In genomic region chr17:35368086-35368824, GRCh38 we compare ENCODE assay signal across 8 cellular contexts. TPM values are rescaled to one million over a fixed set of nuclear protein-coding genes. Genes with fewer than 3 reads are reported as not detected.
A peak's percentile ranks its signal among the peaks of the same experiment; 100 is the strongest.
DNase-seq lines count a peak whose midpoint lies in the region; ATAC-seq and TF ChIP-seq lines count a peak whose summit lies in the region.

No MANE protein-coding gene starts in this region.

- peaks cover 13% of the 10 kb centered on the region for H3K27me3 Mint-ChIP-seq in glutamatergic neuron (ENCODE audit: unreplicated experiment)

- no peak overlapping the region for H3K27ac Mint-ChIP-seq in glutamatergic neuron (ENCODE audit: unreplicated experiment)

- H3K4me1 Mint-ChIP-seq in glutamatergic neuron (ENCODE audit: low read depth, unreplicated experiment): no peaks in the 10 kb centered on the region

- intact Hi-C loops in left colon (cut with DNase I, micrococcal nuclease): no loop called here

- peaks cover 4% of the 10 kb centered on the region for H3K36me3 Mint-ChIP-seq in glutamatergic neuron (ENCODE audit: unreplicated experiment)

- peaks cover 1% of the 10 kb centered on the region for H3K9me3 Mint-ChIP-seq in glutamatergic neuron (ENCODE audit: unreplicated experiment)

- DNase-seq in stimulated activated naive CD4-positive, alpha-beta T cell (lab: John Stamatoyannopoulos, UW): peak in 4 of 6 experiments; percentile 3 to 27 (median 8)
- no peak for DNase-seq in stimulated activated naive CD4-positive, alpha-beta T cell treated with Interleukin-2 at 50 U/mL for 16 hours (lab: John Stamatoyannopoulos, UW)
- DNase-seq in SIG-M5 (lab: John Stamatoyannopoulos, UW) (peak; percentile 89), left colon (peak in 1 of 2 donors; percentile 33), glutamatergic neuron (no peak), RKO (ENCODE audit: low spot score) (no peak)
- no peak for DNase-seq in stimulated activated CD4-positive, alpha-beta T cell treated with anti-CD3 and anti-CD28 coated beads, Interleukin-4, amount 100 ng/mL, for 1 hour

- no peak for TF ChIP-seq CTCF in glutamatergic neuron (IDR thresholded peaks at IDR 0.05; ENCODE audit: partially characterized antibody, unreplicated experiment)

- H3K4me3 Mint-ChIP-seq in glutamatergic neuron (ENCODE audit: unreplicated experiment): no peak overlapping the region

- ATAC-seq in HG02973 (IDR thresholded peaks at IDR 0.05; ENCODE audit: unreplicated experiment) (peak; percentile 85), left colon (peak; percentile 50)

RNA-seq across cellular contexts. Expression of gene SLFN11, which starts 5.2 kb away (rescaled TPM):
- total RNA-seq in left colon (1 to 10 TPM; 3.7 to 7.7 TPM), glutamatergic neuron (ENCODE audit: unreplicated experiment) (not detected)

Comparison
In these comparisons a context has a peak if more than half of its experiments do, and no peak if none do; other contexts are left out.
1. DNase-seq: peak in stimulated activated naive CD4-positive, alpha-beta T cell (4 of 6) and SIG-M5 (single experiment); none in stimulated activated naive CD4-positive, alpha-beta T cell treated with Interleukin-2 at 50 U/mL for 16 hours (single experiment), stimulated activated CD4-positive, alpha-beta T cell treated with anti-CD3 and anti-CD28 coated beads, Interleukin-4, amount 100 ng/mL, for 1 hour (single experiment), glutamatergic neuron (single experiment) and RKO (single experiment).